ENCODE assay signal across 25 cellular contexts in the genomic region with DNA sequence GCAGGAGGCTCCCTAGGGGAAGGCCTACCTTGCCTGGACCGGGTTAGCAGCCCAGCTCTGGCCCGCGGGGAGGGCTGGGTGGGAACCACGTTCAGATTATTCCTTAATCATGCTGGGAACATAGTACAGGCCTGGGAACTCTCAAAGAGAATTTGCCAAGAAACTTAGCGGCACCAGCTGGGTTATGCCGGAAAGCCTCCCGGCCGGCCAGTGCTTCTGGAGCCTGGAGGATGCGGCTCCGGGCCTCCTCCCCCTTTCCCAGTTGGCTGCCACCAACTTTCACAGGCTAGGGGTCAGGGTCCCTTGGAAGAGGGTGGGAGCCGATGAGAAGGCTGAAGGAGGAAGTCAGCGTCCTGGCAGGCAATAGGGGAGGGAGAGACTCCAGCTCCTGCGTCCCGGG. TPM values are rescaled to one million over a fixed set of nuclear protein-coding genes. Genes with fewer than 3 reads are reported as not detected.
DNase-seq lines count a peak whose midpoint lies in the region; ATAC-seq and TF ChIP-seq lines count a peak whose summit lies in the region.
"Had no signal": no experiment of that assay in that cellular context is flagged by ENCODE, and none has a peak within 500 bp of the region (broad histone marks: within the 10 kb centered on the region; RNA-seq: fewer than 3 reads in every experiment).

No MANE protein-coding gene starts in this region.

- H3K36me3 ChIP-seq in right atrium auricular region, result no peaks in the 10 kb centered on the region
- H3K36me3 ChIP-seq: BLaER1 treated with 17β-estradiol and CSF1 and Interleukin-3, amounts not matched to agents 10 nM and 100 nM; SJSA1 had no signal

- H3K4me3 Mint-ChIP-seq in nephron, result no peak overlapping the region
- H3K4me3 Mint-ChIP-seq in activated naive CD4-positive, alpha-beta T cell treated with anti-CD3 and anti-CD28 coated beads for 36 hours, result no peak overlapping the region
- H3K4me3 Mint-ChIP-seq: CD4-positive, alpha-beta memory T cell; H9; HFFc6 had no signal

- H3K9me3 ChIP-seq in right atrium auricular region (no peaks in the 10 kb centered on the region), right cardiac atrium (ENCODE audit: control insufficient read depth, low read length) (no peaks in the 10 kb centered on the region)
- H3K9me3 ChIP-seq: BLaER1 treated with 17β-estradiol and CSF1 and Interleukin-3, amounts not matched to agents 10 nM and 100 nM; Caco-2; SJSA1 had no signal

- WGBS in right cardiac atrium, result 39% methylated on average over 14 of the region's 14 CpGs

- CTCF ChIA-PET in activated naive CD4-positive, alpha-beta T cell treated with anti-CD3 and anti-CD28 coated beads for 36 hours (lab: Charles Lee), result interaction anchor here (0.9 to 1.4 kb wide), 2 partner anchors 9 to 50 kb away, joined by 3 read pairs; no protein-coding TSS in a partner anchor

- TF ChIP-seq CTCF in right atrium auricular region (IDR thresholded peaks at IDR 0.05) (no peak), nephron (IDR thresholded peaks at IDR 0.05; ENCODE audit: unreplicated experiment in 3 of 3) (no peak)

- H3K4me3 ChIP-seq in right atrium auricular region, result no peak overlapping the region
- H3K4me3 ChIP-seq in right cardiac atrium (ENCODE audit: low read length), result no peak overlapping the region
- H3K4me3 ChIP-seq: BLaER1 treated with 17β-estradiol and CSF1 and Interleukin-3, amounts not matched to agents 10 nM and 100 nM; SJSA1 had no signal

- H3K27ac Mint-ChIP-seq in nephron, result peak overlapping the region in 2 of 3 experiments; percentile 44 to 60
- H3K27ac Mint-ChIP-seq in activated naive CD4-positive, alpha-beta T cell treated with anti-CD3 and anti-CD28 coated beads for 36 hours, result no peak overlapping the region
- H3K27ac Mint-ChIP-seq: CD4-positive, alpha-beta memory T cell; HFFc6 had no signal

- intact Hi-C loops in Right ventricle myocardium superior (cut with DNase I), result no loop called here
- intact Hi-C loops in right cardiac atrium (cut with DNase I), result no loop called here
- intact Hi-C loops in activated naive CD4-positive, alpha-beta T cell treated with anti-CD3 and anti-CD28 coated beads for 36 hours (cut with micrococcal nuclease), result no loop called here

- H3K27me3 ChIP-seq in right atrium auricular region (no peaks in the 10 kb centered on the region), right cardiac atrium (ENCODE audit: control insufficient read depth, insufficient read depth) (no peaks in the 10 kb centered on the region)

- peaks cover 6% of the 10 kb centered on the region for H3K27me3 Mint-ChIP-seq in nephron (ENCODE audit: low read depth)
- peaks cover 60% of the 10 kb centered on the region for H3K27me3 Mint-ChIP-seq in activated naive CD4-positive, alpha-beta T cell treated with anti-CD3 and anti-CD28 coated beads for 36 hours (ENCODE audit: low read depth)

- no peak for DNase-seq in Right ventricle myocardium superior
- DNase-seq in right atrium auricular region (ENCODE audit: low spot score), result no peak
- peak; percentile 57 to 88 (median 87) for DNase-seq in right cardiac atrium
- no peak for DNase-seq in activated naive CD4-positive, alpha-beta T cell treated with anti-CD3 and anti-CD28 coated beads for 36 hours
- DNase-seq in NCI-H524 (lab: John Stamatoyannopoulos, UW), result no peak
- DNase-seq in activated CD4-positive, alpha-beta T cell treated with anti-CD3 and anti-CD28 coated beads, Interleukin-2, amount 50 U/mL, for 48 hours, result no peak
- DNase-seq: 8988T; CD4-positive, alpha-beta memory T cell; DMS 273 treated with DMSO at 0.1 percent for 48 hours; DMS79 treated with DMSO at 0.1 percent for 48 hours; H9; HFFc6; KG1; NCI-H1092 treated with DMSO at 0.1 percent for 48 hours; NCI-H1436 treated with DMSO at 0.1 percent for 48 hours; NCI-H1930; NCI-H226; NCI-H510A treated with DMSO at 0.1 percent for 48 hours; NCI-H774; NK-92 treated with Interleukin-12 subunit alpha and Interleukin-12 subunit beta, amount 100 ng/mL, for 24 hours had no signal

- H3K9me3 Mint-ChIP-seq in nephron, result no peaks in the 10 kb centered on the region
- no peaks in the 10 kb centered on the region for H3K9me3 Mint-ChIP-seq in activated naive CD4-positive, alpha-beta T cell treated with anti-CD3 and anti-CD28 coated beads for 36 hours
- H3K9me3 Mint-ChIP-seq: H9, HFFc6 had no signal

- no peak overlapping the region for H3K27ac ChIP-seq in right atrium auricular region
- H3K27ac ChIP-seq in right cardiac atrium (ENCODE audit: low read length), result no peak overlapping the region
- H3K27ac ChIP-seq: BLaER1 treated with 17β-estradiol and CSF1 and Interleukin-3, amounts not matched to agents 10 nM and 100 nM; SJSA1 had no signal

- H3K4me1 ChIP-seq in right atrium auricular region (peaks cover 0 to 9% of the 10 kb centered on the region in 2 donors), right cardiac atrium (ENCODE audit: control insufficient read depth, insufficient read depth, low read length) (no peaks in the 10 kb centered on the region)

- H3K36me3 Mint-ChIP-seq in nephron (ENCODE audit: low read depth), result peaks cover 9% of the 10 kb centered on the region
- no peaks in the 10 kb centered on the region for H3K36me3 Mint-ChIP-seq in activated naive CD4-positive, alpha-beta T cell treated with anti-CD3 and anti-CD28 coated beads for 36 hours (ENCODE audit: low read depth)
- H3K36me3 Mint-ChIP-seq: CD4-positive, alpha-beta memory T cell had no signal

- ATAC-seq in Right ventricle myocardium superior (ENCODE audit: poor library complexity), result peak; percentile 36
- peak; percentile 65 to 69 for ATAC-seq in right cardiac atrium
- ATAC-seq: Panc1 had no signal

- H3K4me1 Mint-ChIP-seq in nephron, result peaks cover 51% of the 10 kb centered on the region
- H3K4me1 Mint-ChIP-seq in activated naive CD4-positive, alpha-beta T cell treated with anti-CD3 and anti-CD28 coated beads for 36 hours (ENCODE audit: low read depth), result no peaks in the 10 kb centered on the region
- H3K4me1 Mint-ChIP-seq: CD4-positive, alpha-beta memory T cell had no signal

RNA-seq across cellular contexts. Expression of a gene that starts 10.8 kb away (rescaled TPM):
- total RNA-seq in Right ventricle myocardium superior (8.0 TPM), right atrium auricular region (10 to 100 TPM; 13.9 to 16.7 TPM), right cardiac atrium (10 to 100 TPM; 21.6 to 39.8 (median 29.4) TPM)
- 16.5 TPM for polyA plus RNA-seq in right cardiac atrium
- under 1 TPM; 0.12 TPM for total RNA-seq in activated naive CD4-positive, alpha-beta T cell treated with anti-CD3 and anti-CD28 coated beads for 36 hours
- polyA plus RNA-seq: CD4-positive, alpha-beta memory T cell had no signal

Comparison
In these comparisons a context has a peak if more than half of its experiments do, and no peak if none do; other contexts are left out.
1. DNase-seq: peak in right cardiac atrium (3 of 3); none in Right ventricle myocardium superior (single experiment), right atrium auricular region (single experiment), activated naive CD4-positive, alpha-beta T cell treated with anti-CD3 and anti-CD28 coated beads for 36 hours (single experiment), NCI-H524 (0 of 2) and activated CD4-positive, alpha-beta T cell treated with anti-CD3 and anti-CD28 coated beads, Interleukin-2, amount 50 U/mL, for 48 hours (0 of 2).